Comparison of ENCODE assay signal across 16 cellular contexts in the genomic region with DNA sequence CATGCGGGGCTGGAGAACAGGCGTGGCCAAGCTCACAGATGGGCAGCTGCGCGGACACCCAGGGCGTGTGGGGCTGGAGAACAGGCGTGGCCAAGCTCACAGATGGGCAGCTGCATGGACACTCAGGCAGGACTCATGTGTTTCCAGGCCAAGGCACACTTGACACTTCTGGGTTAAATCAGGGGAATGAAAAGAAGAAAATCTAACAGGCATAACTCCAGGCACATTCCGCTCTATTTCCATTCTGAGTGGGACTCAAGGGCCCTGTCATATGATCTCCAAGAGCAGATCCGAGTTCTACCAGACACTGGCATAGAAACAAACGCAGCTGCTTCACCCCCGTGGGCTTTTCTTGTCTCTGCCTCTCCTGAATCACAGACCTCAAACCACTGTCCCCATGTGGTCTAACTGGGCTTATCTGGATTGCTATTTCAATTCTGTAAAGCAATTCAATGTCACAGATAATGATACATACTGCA. TPM values are rescaled to one million over a fixed set of nuclear protein-coding genes. Genes with fewer than 3 reads are reported as not detected.
A peak's percentile ranks its signal among the peaks of the same experiment; 100 is the strongest.
DNase-seq lines count a peak whose midpoint lies in the region; ATAC-seq and TF ChIP-seq lines count a peak whose summit lies in the region.
"Had no signal": no experiment of that assay in that cellular context is flagged by ENCODE, and none has a peak within 500 bp of the region (broad histone marks: within the 10 kb centered on the region; RNA-seq: fewer than 3 reads in every experiment).

No MANE protein-coding gene starts in this region.

- H3K4me1 ChIP-seq in mucosa of descending colon (ENCODE audit: low read depth) = no peaks in the 10 kb centered on the region
- H3K4me1 ChIP-seq in upper lobe of right lung = no peaks in the 10 kb centered on the region
- H3K4me1 ChIP-seq in Karpas-422 (ENCODE audit: low read length) = no peaks in the 10 kb centered on the region

- ATAC-seq in Right ventricle myocardium superior (ENCODE audit: poor library complexity) (peak; percentile 81), mucosa of descending colon (no peak), upper lobe of right lung (peak; percentile 37), HG03460 (IDR thresholded peaks at IDR 0.05; ENCODE audit: unreplicated experiment) (no peak)

- H3K27me3 ChIP-seq in upper lobe of right lung (no peaks in the 10 kb centered on the region), Karpas-422 (ENCODE audit: low read length) (no peaks in the 10 kb centered on the region)

- H4K20me1 ChIP-seq in Karpas-422 (ENCODE audit: insufficient read depth, low read depth, low read length) = no peaks in the 10 kb centered on the region

- H3K9me3 ChIP-seq in mucosa of descending colon (no peaks in the 10 kb centered on the region), upper lobe of right lung (no peaks in the 10 kb centered on the region), Karpas-422 (ENCODE audit: low read length) (no peaks in the 10 kb centered on the region; the same call in 1 of the 2 replicates)

- no peak overlapping the region for H3K9ac ChIP-seq in Karpas-422 (ENCODE audit: low read length)
- H3K9ac ChIP-seq: GM23248 had no signal

- H3K4me3 ChIP-seq in mucosa of descending colon (no peak overlapping the region), upper lobe of right lung (no peak overlapping the region), Karpas-422 (ENCODE audit: low read length) (no peak overlapping the region)
- H3K4me3 ChIP-seq: GM23248 had no signal

- TF ChIP-seq CTCF in mucosa of descending colon (IDR thresholded peaks at IDR 0.05) (no peak), upper lobe of right lung (IDR thresholded peaks at IDR 0.05) (no peak)

- H3K36me3 ChIP-seq in mucosa of descending colon (ENCODE audit: low read depth) = no peaks in the 10 kb centered on the region
- peaks cover 14% of the 10 kb centered on the region for H3K36me3 ChIP-seq in upper lobe of right lung
- H3K36me3 ChIP-seq in Karpas-422 (ENCODE audit: insufficient read depth, low read length) = no peaks in the 10 kb centered on the region

- H3K9me2 ChIP-seq in Karpas-422 (replicated peaks; ENCODE audit: insufficient read depth, low read length) = no peaks in the 10 kb centered on the region

- no peak overlapping the region for H2AFZ ChIP-seq in Karpas-422 (ENCODE audit: low read length)
- H2AFZ ChIP-seq: GM23248 had no signal

- peak overlapping the region; percentile 5 for H3K27ac ChIP-seq in angular gyrus (ENCODE audit: low read depth, low read length)
- H3K27ac ChIP-seq in upper lobe of right lung = no peak overlapping the region
- no peak overlapping the region for H3K27ac ChIP-seq in Karpas-422 (ENCODE audit: low read length)
- H3K27ac ChIP-seq: GM23248 had no signal

- DNase-seq in Right ventricle myocardium superior (peak; percentile 35), cardiac septum (ENCODE audit: low spot score) (no peak), mucosa of descending colon (peak in 2 of 3 donors; percentile 15 to 20), upper lobe of right lung (peak; percentile 26), ecto neural progenitor cell (ENCODE audit: low spot score) (no peak), Karpas-422 (no peak)
- DNase-seq: activated CD4-positive, alpha-beta T cell treated with anti-CD3 and anti-CD28 coated beads for 48 hours; activated T-cell treated with anti-CD3 and anti-CD28 coated beads, Interleukin-2, amount 50 U/mL, for 24 hours; GM23248; naive thymus-derived CD4-positive, alpha-beta T cell; NCI-H526 treated with DMSO at 0.1 percent for 48 hours; RPMI8226; stimulated activated naive CD4-positive, alpha-beta T cell treated with Interleukin-2 at 50 U/mL for 16 hours; T-helper 17 cell had no signal

- no peak overlapping the region for H3K4me2 ChIP-seq in Karpas-422 (ENCODE audit: low read depth, low read length, poor library complexity, severe bottlenecking)

- H3K79me2 ChIP-seq in Karpas-422 (ENCODE audit: low read length) = no peaks in the 10 kb centered on the region

- intact Hi-C loops in Right ventricle myocardium superior (cut with DNase I) (no loop called here), cardiac septum (cut with DNase I) (no loop called here), mucosa of descending colon (cut with DNase I, micrococcal nuclease) (no loop called here), upper lobe of right lung (cut with DNase I) (no loop called here)

RNA-seq across cellular contexts. Expression of gene C13orf46, which starts 17.4 kb away (rescaled TPM):
- total RNA-seq in Right ventricle myocardium superior (0.32 TPM), cardiac septum (0.40 TPM), mucosa of descending colon (1 to 10 TPM; 1.3 to 1.8 (median 1.6) TPM), upper lobe of right lung (21.2 TPM)
- not detected in 2 replicates for total RNA-seq in Karpas-422 (2014; rRNA removed; shearing (Covaris generic); ENCODE audit: low replicate concordance)
- total RNA-seq: GM23248 had no signal

Comparison
In these comparisons a context has a peak if more than half of its experiments do, and no peak if none do; other contexts are left out.
1. DNase-seq: peak in Right ventricle myocardium superior (single experiment), mucosa of descending colon (2 of 3) and upper lobe of right lung (single experiment); none in cardiac septum (single experiment), ecto neural progenitor cell (single experiment) and Karpas-422 (single experiment).
2. ATAC-seq: peak in Right ventricle myocardium superior (single experiment) and upper lobe of right lung (single experiment); none in mucosa of descending colon (single experiment) and HG03460 (single experiment).